In genomic region chr20:23164176-23164601, GRCh38 we compare ENCODE assay signal across 21 cellular contexts.
A peak's percentile ranks its signal among the peaks of the same experiment; 100 is the strongest.
DNase-seq lines count a peak whose midpoint lies in the region; ATAC-seq and TF ChIP-seq lines count a peak whose summit lies in the region.
"Had no signal": no experiment of that assay in that cellular context is flagged by ENCODE, and none has a peak within 500 bp of the region (broad histone marks: within the 10 kb centered on the region; RNA-seq: fewer than 3 reads in every experiment).

No MANE protein-coding gene starts in this region.

- TF ChIP-seq CTCF in ovary (IDR thresholded peaks at IDR 0.05): no peak

- no peaks in the 10 kb centered on the region for H3K9me3 ChIP-seq in ovary
- H3K9me3 ChIP-seq: A549, BLaER1, gastrocnemius medialis, pancreas, vagina had no signal

- TF ChIP-seq POLR2A in ovary (IDR thresholded peaks at IDR 0.05): no peak

- TF ChIP-seq EP300 in ovary (IDR thresholded peaks at IDR 0.05): no peak

- WGBS in ovary, 3 donors: 20 to 29% (median 22%) methylated on average over 13 of the region's 13 CpGs

- ATAC-seq in HG02763 (IDR thresholded peaks at IDR 0.05; ENCODE audit: unreplicated experiment): no peak
- ATAC-seq in HG03432 (IDR thresholded peaks at IDR 0.05; ENCODE audit: unreplicated experiment): no peak
- ATAC-seq: A549; activated CD8-positive, alpha-beta memory T cell treated with anti-CD3 and anti-CD28 coated beads, Interleukin-2, amount 10 ng/mL, durations not matched to agents 7 days and 5 days; gastrocnemius medialis; SK-N-SH treated with all-trans-retinoic acid at 6 μM for 48 hours had no signal

- peaks cover 2% of the 10 kb centered on the region for H3K4me1 ChIP-seq in ovary (ENCODE audit: insufficient read depth)
- H3K4me1 ChIP-seq: pancreas had no signal

- no peak overlapping the region for H3K4me3 ChIP-seq in ovary
- H3K4me3 ChIP-seq: A549, BLaER1, gastrocnemius medialis, pancreas, vagina had no signal

- no peaks in the 10 kb centered on the region for H3K36me3 ChIP-seq in ovary
- H3K36me3 ChIP-seq: BLaER1, gastrocnemius medialis, pancreas, vagina had no signal

- H3K27ac ChIP-seq in ovary: no peak overlapping the region
- H3K27ac ChIP-seq: A549, BLaER1, pancreas, vagina had no signal

- intact Hi-C loops in ovary (cut with DNase I): no loop called here

- DNase-seq in Ammon's horn (ENCODE audit: low spot score) (peak; percentile 64), anterior cingulate cortex (lab: John Stamatoyannopoulos, UW) (peak in 33 of 58 donors; percentile 6 to 68 (median 39)), islet precursor cell (peak; percentile 32), ovary (peak in 4 of 5 donors; percentile 44 to 67 (median 50)), kidney tubule cell (ENCODE audit: low spot score) (no peak)
- no peak for DNase-seq in stimulated activated CD4-positive, alpha-beta T cell treated with anti-CD3 and anti-CD28 coated beads, Interleukin-12 subunit alpha, Interleukin-12 subunit beta, amount 100 ng/mL, for 4 hours
- DNase-seq: activated CD4-positive, alpha-beta T cell treated with anti-CD3 and anti-CD28 coated beads for 1 hour; activated CD8-positive, alpha-beta memory T cell treated with anti-CD3 and anti-CD28 coated beads, Interleukin-2, amount 10 ng/mL, durations not matched to agents 7 days and 5 days; EL; gastrocnemius medialis; left cardiac atrium; NCI-H1436; NCI-H2171 treated with DMSO at 0.1 percent for 48 hours; pancreas; stimulated activated CD4-positive, alpha-beta T cell treated with anti-CD3 and anti-CD28 coated beads, Interleukin-2, amount 100 ng/mL, for 48 hours had no signal

- H3K27me3 ChIP-seq in ovary: no peaks in the 10 kb centered on the region
- H3K27me3 ChIP-seq: BLaER1, gastrocnemius medialis, pancreas, vagina had no signal

Comparison
In these comparisons a context has a peak if more than half of its experiments do, and no peak if none do; other contexts are left out.
1. DNase-seq: peak in Ammon's horn (single experiment), anterior cingulate cortex (33 of 58), islet precursor cell (single experiment) and ovary (4 of 5); none in stimulated activated CD4-positive, alpha-beta T cell treated with anti-CD3 and anti-CD28 coated beads, Interleukin-12 subunit alpha, Interleukin-12 subunit beta, amount 100 ng/mL, for 4 hours (single experiment) and kidney tubule cell (single experiment).